29 cellular contexts compared by ENCODE assay signal in the genomic region with DNA sequence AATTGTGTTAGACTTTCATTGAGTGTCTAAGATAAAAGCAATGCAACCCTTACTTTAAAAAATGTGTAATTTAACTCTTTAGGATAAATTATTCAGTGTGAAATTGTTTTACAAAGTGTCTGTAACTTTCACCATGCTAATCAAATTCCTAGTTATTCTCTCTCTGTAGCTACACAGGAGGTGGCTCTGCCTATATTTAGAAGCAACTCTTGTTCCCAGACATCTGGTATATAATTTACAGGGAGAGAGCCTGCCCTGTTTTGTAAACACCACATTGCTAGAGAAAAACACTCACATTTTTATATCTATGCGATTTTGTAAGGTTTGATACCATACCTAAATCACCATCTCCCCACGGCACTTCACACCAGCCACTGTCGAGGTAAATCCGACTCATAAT. TPM values are rescaled to one million over a fixed set of nuclear protein-coding genes. Genes with fewer than 3 reads are reported as not detected.
DNase-seq lines count a peak whose midpoint lies in the region; ATAC-seq and TF ChIP-seq lines count a peak whose summit lies in the region.
"Had no signal": no experiment of that assay in that cellular context is flagged by ENCODE, and none has a peak within 500 bp of the region (broad histone marks: within the 10 kb centered on the region; RNA-seq: fewer than 3 reads in every experiment).

No MANE protein-coding gene starts in this region.

- 61 to 75% methylated on average over 4 of the region's 4 CpGs for whole genome bisulfite sequencing in transverse colon (ENCODE audit: low coverage in 1 of 2), 2 donors

- H3K4me3 ChIP-seq in epithelial cell of proximal tubule (ENCODE audit: low read depth, low read length): no peak overlapping the region
- no peak overlapping the region for H3K4me3 ChIP-seq in muscle layer of colon (ENCODE audit: low read depth in 1 of 2, low read length in 2 of 2)
- no peak overlapping the region for H3K4me3 ChIP-seq in transverse colon
- no peak overlapping the region for H3K4me3 ChIP-seq in CD8-positive, alpha-beta T cell (ENCODE audit: low read depth, low read length)
- H3K4me3 ChIP-seq: A549, adrenal gland, cardiac muscle cell, right lobe of liver had no signal

- intact Hi-C loops in Right ventricle myocardium superior (cut with DNase I): no loop called here
- intact Hi-C loops in Right ventricle myocardium inferior (cut with DNase I): no loop called here
- intact Hi-C loops in transverse colon (cut with DNase I; ENCODE audit: low total_unique reads): no loop called here
- intact Hi-C loops in CD8-positive, alpha-beta T cell (cut with DNase I, micrococcal nuclease): no loop called here

- no peak for TF ChIP-seq POLR2A in transverse colon (IDR thresholded peaks at IDR 0.05)

- in situ Hi-C loops in transverse colon (cut with MboI; ENCODE audit: low pct_ligation_motif_present in 1 of 4, low pct_unique_long_range_greater_than_20kb in 1 of 4, low sequenced_read_pairs in 3 of 4): no loop called here

- TF ChIP-seq EP300 in transverse colon (IDR thresholded peaks at IDR 0.05; ENCODE audit: low read depth): no peak

- CTCF ChIA-PET in CD8-positive, alpha-beta T cell (lab: Charles Lee): no interaction called here

- no peaks in the 10 kb centered on the region for H3K9me3 Mint-ChIP-seq in stimulated activated naive B cell treated with anti-CD40 and anti-IgM and Interleukin-4, amounts not matched to agents 10 μg/mL and 1 μg/mL and 100 μg/mL, for 72 hours
- no peaks in the 10 kb centered on the region for H3K9me3 Mint-ChIP-seq in CD8-positive, alpha-beta T cell
- H3K9me3 Mint-ChIP-seq: activated T-cell treated with anti-CD3 and anti-CD28 coated beads, Interleukin-2, amount 50 U/mL, for 24 hours had no signal

- TF ChIP-seq CTCF in epithelial cell of proximal tubule (conservative IDR thresholded peaks at IDR 0.05; ENCODE audit: low read depth, low read length): no peak
- no peak for TF ChIP-seq CTCF in transverse colon (IDR thresholded peaks at IDR 0.05)
- no peak for TF ChIP-seq CTCF in CD8-positive, alpha-beta T cell (IDR thresholded peaks at IDR 0.05)

- H3K27me3 ChIP-seq in muscle layer of colon (ENCODE audit: control insufficient read depth in 1 of 2, insufficient read depth in 2 of 2, low read length in 2 of 2) (no peaks in the 10 kb centered on the region), transverse colon (no peaks in the 10 kb centered on the region)
- H3K27me3 ChIP-seq in CD8-positive, alpha-beta T cell (ENCODE audit: insufficient read depth, low read length): no peaks in the 10 kb centered on the region
- H3K27me3 ChIP-seq: adrenal gland, BE2C, cardiac muscle cell, right lobe of liver had no signal

- H3K9ac ChIP-seq in muscle layer of colon (ENCODE audit: low read length): no peak overlapping the region

- no peaks in the 10 kb centered on the region for H3K9me3 ChIP-seq in muscle layer of colon (ENCODE audit: low read length)
- H3K9me3 ChIP-seq in transverse colon: no peaks in the 10 kb centered on the region
- H3K9me3 ChIP-seq in CD8-positive, alpha-beta T cell (ENCODE audit: low read length): no peaks in the 10 kb centered on the region
- H3K9me3 ChIP-seq: A549, adrenal gland, BE2C, right lobe of liver had no signal

- H3K4me3 Mint-ChIP-seq in stimulated activated naive B cell treated with anti-CD40 and anti-IgM and Interleukin-4, amounts not matched to agents 10 μg/mL and 1 μg/mL and 100 μg/mL, for 72 hours: no peak overlapping the region
- no peak overlapping the region for H3K4me3 Mint-ChIP-seq in CD8-positive, alpha-beta T cell
- H3K4me3 Mint-ChIP-seq: activated CD4-positive, alpha-beta T cell treated with anti-CD3 and anti-CD28 coated beads for 36 hours; activated T-cell treated with anti-CD3 and anti-CD28 coated beads, Interleukin-2, amount 50 U/mL, for 24 hours had no signal

- H3K36me3 Mint-ChIP-seq in stimulated activated naive B cell treated with anti-CD40 and anti-IgM and Interleukin-4, amounts not matched to agents 10 μg/mL and 1 μg/mL and 100 μg/mL, for 72 hours: no peaks in the 10 kb centered on the region
- no peaks in the 10 kb centered on the region for H3K36me3 Mint-ChIP-seq in CD8-positive, alpha-beta T cell

- ATAC-seq in Right ventricle myocardium superior (ENCODE audit: poor library complexity): peak; percentile 91
- no peak for ATAC-seq in Right ventricle myocardium inferior
- no peak for ATAC-seq in stimulated activated naive B cell treated with anti-CD40 and anti-IgM and Interleukin-4, amounts not matched to agents 10 μg/mL and 1 μg/mL and 100 μg/mL, for 72 hours (replicated peaks)
- no peak for ATAC-seq in HG03139 (IDR thresholded peaks at IDR 0.05; ENCODE audit: unreplicated experiment)
- ATAC-seq in CD8-positive, alpha-beta T cell: no peak
- ATAC-seq: A549; activated CD4-positive, alpha-beta T cell treated with anti-CD3 and anti-CD28 coated beads for 36 hours; right lobe of liver had no signal

- H3K27ac Mint-ChIP-seq in stimulated activated naive B cell treated with anti-CD40 and anti-IgM and Interleukin-4, amounts not matched to agents 10 μg/mL and 1 μg/mL and 100 μg/mL, for 72 hours: no peak overlapping the region
- no peak overlapping the region for H3K27ac Mint-ChIP-seq in CD8-positive, alpha-beta T cell
- H3K27ac Mint-ChIP-seq: activated CD4-positive, alpha-beta T cell treated with anti-CD3 and anti-CD28 coated beads for 36 hours; activated T-cell treated with anti-CD3 and anti-CD28 coated beads, Interleukin-2, amount 50 U/mL, for 24 hours had no signal

- no peaks in the 10 kb centered on the region for H3K4me1 Mint-ChIP-seq in stimulated activated naive B cell treated with anti-CD40 and anti-IgM and Interleukin-4, amounts not matched to agents 10 μg/mL and 1 μg/mL and 100 μg/mL, for 72 hours
- H3K4me1 Mint-ChIP-seq in CD8-positive, alpha-beta T cell (ENCODE audit: low read depth): no peaks in the 10 kb centered on the region
- H3K4me1 Mint-ChIP-seq: activated CD4-positive, alpha-beta T cell treated with anti-CD3 and anti-CD28 coated beads for 36 hours had no signal

- DNase-seq in Right ventricle myocardium superior: no peak
- no peak for DNase-seq in Right ventricle myocardium inferior (ENCODE audit: missing footprints)
- DNase-seq in epithelial cell of proximal tubule (ENCODE audit: low read depth): peak; percentile 19
- no peak for DNase-seq in transverse colon
- DNase-seq in stimulated activated naive B cell treated with anti-CD40 and anti-IgM and Interleukin-4, amounts not matched to agents 10 μg/mL and 1 μg/mL and 100 μg/mL, for 72 hours: no peak
- no peak for DNase-seq in CD8-positive, alpha-beta T cell
- DNase-seq: activated CD4-positive, alpha-beta T cell treated with anti-CD3 and anti-CD28 coated beads for 36 hours; activated CD8-positive, alpha-beta memory T cell treated with anti-CD3 and anti-CD28 coated beads for 24 hours; activated T-cell treated with anti-CD3 and anti-CD28 coated beads, Interleukin-2, amount 50 U/mL, for 24 hours; adrenal gland; BE2C; COR-L47; erythroblast; kidney; mammary epithelial cell; NCI-H1092 treated with DMSO at 0.1 percent for 48 hours; NCI-H69; OCI-M1; right lobe of liver; SHP77 treated with DMSO at 0.1 percent for 48 hours; stimulated activated CD8-positive, alpha-beta memory T cell treated with anti-CD3 and anti-CD28 coated beads, Interleukin-4, amount 100 ng/mL, for 48 hours; T-helper 1 cell had no signal

- H3K4me1 ChIP-seq in muscle layer of colon (ENCODE audit: insufficient read depth, low read length) (peaks cover 36% of the 10 kb centered on the region), transverse colon (peaks cover 0 to 4% (median 0%) of the 10 kb centered on the region in 4 donors)
- H3K4me1 ChIP-seq in CD8-positive, alpha-beta T cell (ENCODE audit: insufficient read depth, low read length): no peaks in the 10 kb centered on the region
- H3K4me1 ChIP-seq: A549, adrenal gland, BE2C, right lobe of liver had no signal

- POLR2A ChIA-PET in CD8-positive, alpha-beta T cell (lab: Charles Lee): interaction anchor here (1.0 kb wide), 1 partner anchor 34 kb away, joined by 3 read pairs; no protein-coding TSS in a partner anchor

- peak overlapping the region; percentile 4 for H3K27ac ChIP-seq in muscle layer of colon (ENCODE audit: low read depth, low read length)
- peak overlapping the region in 3 of 4 donors; percentile 11 to 40 (median 35) for H3K27ac ChIP-seq in transverse colon
- no peak overlapping the region for H3K27ac ChIP-seq in CD8-positive, alpha-beta T cell (ENCODE audit: low read depth, low read length)
- H3K27ac ChIP-seq: A549, adrenal gland, cardiac muscle cell, right lobe of liver had no signal

- peaks cover 6 to 21% of the 10 kb centered on the region in 2 donors for H3K27me3 Mint-ChIP-seq in stimulated activated naive B cell treated with anti-CD40 and anti-IgM and Interleukin-4, amounts not matched to agents 10 μg/mL and 1 μg/mL and 100 μg/mL, for 72 hours
- H3K27me3 Mint-ChIP-seq in CD8-positive, alpha-beta T cell (ENCODE audit: low read depth): peaks cover 14% of the 10 kb centered on the region

- no peaks in the 10 kb centered on the region for H3K36me3 ChIP-seq in muscle layer of colon (ENCODE audit: insufficient read depth, low read length)
- no peaks in the 10 kb centered on the region for H3K36me3 ChIP-seq in transverse colon
- H3K36me3 ChIP-seq in CD8-positive, alpha-beta T cell (ENCODE audit: insufficient read depth, low read length): no peaks in the 10 kb centered on the region
- H3K36me3 ChIP-seq: adrenal gland, BE2C, cardiac muscle cell, right lobe of liver had no signal

RNA-seq across cellular contexts. Expression of gene SPATA4, which starts 35.4 kb away (rescaled TPM):
- total RNA-seq in Right ventricle myocardium superior (0.32 TPM), Right ventricle myocardium inferior (not detected), epithelial cell of proximal tubule (not detected in 2 replicates), transverse colon (not detected)
- total RNA-seq in CD8-positive, alpha-beta T cell: not detected
- total RNA-seq: activated CD4-positive, alpha-beta T cell treated with anti-CD3 and anti-CD28 coated beads for 36 hours; osteocyte; right lobe of liver; ureter had no signal

RNA-seq across cellular contexts. Expression of gene ASB5, which starts 38.2 kb away (rescaled TPM):
- total RNA-seq in Right ventricle myocardium superior: 2.8 TPM
- 2.7 TPM for total RNA-seq in Right ventricle myocardium inferior
- total RNA-seq in epithelial cell of proximal tubule: not detected in 2 replicates
- 1 to 10 TPM in 3 of 4 donors, not detected in 1; 1.4 to 3.8 (median 1.8) TPM for total RNA-seq in transverse colon
- total RNA-seq in CD8-positive, alpha-beta T cell: not detected
- total RNA-seq: activated CD4-positive, alpha-beta T cell treated with anti-CD3 and anti-CD28 coated beads for 36 hours; cardiac muscle cell; mammary epithelial cell; subcutaneous adipose tissue had no signal
